ENCODE assay signal across 10 cellular contexts in genomic region chr19:35938282-35939224, GRCh38. TPM values are rescaled to one million over a fixed set of nuclear protein-coding genes. Genes with fewer than 3 reads are reported as not detected.
DNase-seq lines count a peak whose midpoint lies in the region; ATAC-seq and TF ChIP-seq lines count a peak whose summit lies in the region.
"Had no signal": no experiment of that assay in that cellular context is flagged by ENCODE, and none has a peak within 500 bp of the region (broad histone marks: within the 10 kb centered on the region; RNA-seq: fewer than 3 reads in every experiment).

No MANE protein-coding gene starts in this region.

- H3K4me1 Mint-ChIP-seq in activated CD4-positive, alpha-beta T cell treated with anti-CD3 and anti-CD28 coated beads, Interleukin-2, amount 10 ng/mL, durations not matched to agents 24 days and 14 days = peaks cover 26% of the 10 kb centered on the region
- H3K4me1 Mint-ChIP-seq in activated CD8-positive, alpha-beta T cell treated with anti-CD3 and anti-CD28 coated beads for 36 hours (ENCODE audit: low read depth) = peaks cover 22% of the 10 kb centered on the region
- H3K4me1 Mint-ChIP-seq in stimulated activated effector memory CD8-positive, alpha-beta T cell treated with anti-CD3 and anti-CD28 coated beads, Interleukin-12 subunit alpha, Interleukin-12 subunit beta, amount 100 ng/mL, for 72 hours = peaks cover 42% of the 10 kb centered on the region

- H3K4me3 ChIP-seq in right cardiac atrium (ENCODE audit: low read length) = no peak overlapping the region

- ATAC-seq in activated CD8-positive, alpha-beta T cell treated with anti-CD3 and anti-CD28 coated beads for 36 hours = no peak
- no peak for ATAC-seq in foreskin keratinocyte
- no peak for ATAC-seq in stimulated activated effector memory CD8-positive, alpha-beta T cell treated with anti-CD3 and anti-CD28 coated beads, Interleukin-12 subunit alpha, Interleukin-12 subunit beta, amount 100 ng/mL, for 72 hours
- no peak for ATAC-seq in GM21825 (IDR thresholded peaks at IDR 0.05; ENCODE audit: unreplicated experiment)
- no peak for ATAC-seq in right cardiac atrium

- H3K9me3 Mint-ChIP-seq in activated CD4-positive, alpha-beta T cell treated with anti-CD3 and anti-CD28 coated beads, Interleukin-2, amount 10 ng/mL, durations not matched to agents 24 days and 14 days = no peaks in the 10 kb centered on the region
- H3K9me3 Mint-ChIP-seq in activated CD8-positive, alpha-beta T cell treated with anti-CD3 and anti-CD28 coated beads for 36 hours = no peaks in the 10 kb centered on the region
- H3K9me3 Mint-ChIP-seq in stimulated activated effector memory CD8-positive, alpha-beta T cell treated with anti-CD3 and anti-CD28 coated beads, Interleukin-12 subunit alpha, Interleukin-12 subunit beta, amount 100 ng/mL, for 72 hours = no peaks in the 10 kb centered on the region

- no peak overlapping the region for H3K27ac Mint-ChIP-seq in activated CD4-positive, alpha-beta T cell treated with anti-CD3 and anti-CD28 coated beads, Interleukin-2, amount 10 ng/mL, durations not matched to agents 24 days and 14 days
- H3K27ac Mint-ChIP-seq in activated CD8-positive, alpha-beta T cell treated with anti-CD3 and anti-CD28 coated beads for 36 hours = peak overlapping the region; percentile 3
- peak overlapping the region; percentile 64 for H3K27ac Mint-ChIP-seq in stimulated activated effector memory CD8-positive, alpha-beta T cell treated with anti-CD3 and anti-CD28 coated beads, Interleukin-12 subunit alpha, Interleukin-12 subunit beta, amount 100 ng/mL, for 72 hours

- H3K36me3 Mint-ChIP-seq in activated CD4-positive, alpha-beta T cell treated with anti-CD3 and anti-CD28 coated beads, Interleukin-2, amount 10 ng/mL, durations not matched to agents 24 days and 14 days (ENCODE audit: low read depth) = peaks cover 12% of the 10 kb centered on the region
- no peaks in the 10 kb centered on the region for H3K36me3 Mint-ChIP-seq in activated CD8-positive, alpha-beta T cell treated with anti-CD3 and anti-CD28 coated beads for 36 hours (ENCODE audit: low read depth)
- no peaks in the 10 kb centered on the region for H3K36me3 Mint-ChIP-seq in stimulated activated effector memory CD8-positive, alpha-beta T cell treated with anti-CD3 and anti-CD28 coated beads, Interleukin-12 subunit alpha, Interleukin-12 subunit beta, amount 100 ng/mL, for 72 hours

- no peaks in the 10 kb centered on the region for H3K27me3 Mint-ChIP-seq in activated CD4-positive, alpha-beta T cell treated with anti-CD3 and anti-CD28 coated beads, Interleukin-2, amount 10 ng/mL, durations not matched to agents 24 days and 14 days
- no peaks in the 10 kb centered on the region for H3K27me3 Mint-ChIP-seq in activated CD8-positive, alpha-beta T cell treated with anti-CD3 and anti-CD28 coated beads for 36 hours

- CTCF ChIA-PET in activated CD8-positive, alpha-beta T cell treated with anti-CD3 and anti-CD28 coated beads for 36 hours (lab: Charles Lee) = no interaction called here

- peak overlapping the region; percentile 78 for H3K4me3 Mint-ChIP-seq in activated CD4-positive, alpha-beta T cell treated with anti-CD3 and anti-CD28 coated beads, Interleukin-2, amount 10 ng/mL, durations not matched to agents 24 days and 14 days
- H3K4me3 Mint-ChIP-seq in activated CD8-positive, alpha-beta T cell treated with anti-CD3 and anti-CD28 coated beads for 36 hours = peak overlapping the region; percentile 59
- peak overlapping the region; percentile 89 for H3K4me3 Mint-ChIP-seq in stimulated activated effector memory CD8-positive, alpha-beta T cell treated with anti-CD3 and anti-CD28 coated beads, Interleukin-12 subunit alpha, Interleukin-12 subunit beta, amount 100 ng/mL, for 72 hours

- H3K27me3 ChIP-seq in foreskin keratinocyte (no peaks in the 10 kb centered on the region), right cardiac atrium (ENCODE audit: control insufficient read depth, insufficient read depth) (no peaks in the 10 kb centered on the region)

- no peaks in the 10 kb centered on the region for H3K9me3 ChIP-seq in right cardiac atrium (ENCODE audit: control insufficient read depth, low read length)

- POLR2A ChIA-PET in activated CD8-positive, alpha-beta T cell treated with anti-CD3 and anti-CD28 coated beads for 36 hours (lab: Charles Lee) = no interaction called here

- 80% methylated on average over 13 of the region's 13 CpGs for WGBS in right cardiac atrium

- no peak for DNase-seq in activated CD4-positive, alpha-beta T cell treated with anti-CD3 and anti-CD28 coated beads, Interleukin-2, amount 10 ng/mL, durations not matched to agents 24 days and 14 days
- DNase-seq in activated CD4-positive, alpha-beta T cell treated with anti-CD3 and anti-CD28 coated beads for 48 hours = no peak
- DNase-seq in activated CD8-positive, alpha-beta T cell treated with anti-CD3 and anti-CD28 coated beads for 36 hours = no peak
- DNase-seq in foreskin keratinocyte = no peak
- DNase-seq in stimulated activated effector memory CD8-positive, alpha-beta T cell treated with anti-CD3 and anti-CD28 coated beads, Interleukin-12 subunit alpha, Interleukin-12 subunit beta, amount 100 ng/mL, for 72 hours (ENCODE audit: low spot score in 2 of 2) = no peak
- DNase-seq in epidermal melanocyte (ENCODE audit: insufficient read length, low spot score) = no peak
- DNase-seq in right cardiac atrium = no peak
- DNase-seq: activated CD8-positive, alpha-beta memory T cell treated with anti-CD3 and anti-CD28 coated beads, Interleukin-2, amount 50 U/mL, for 4 hours; Kasumi-1 had no signal

- H3K4me1 ChIP-seq in foreskin keratinocyte (no peaks in the 10 kb centered on the region), right cardiac atrium (ENCODE audit: control insufficient read depth, insufficient read depth, low read length) (peaks cover 18% of the 10 kb centered on the region)

- H3K27ac ChIP-seq in foreskin keratinocyte (no peak overlapping the region), right cardiac atrium (ENCODE audit: low read length) (no peak overlapping the region)

- no peak for TF ChIP-seq CTCF in activated CD8-positive, alpha-beta T cell treated with anti-CD3 and anti-CD28 coated beads for 36 hours (IDR thresholded peaks at IDR 0.05)
- TF ChIP-seq CTCF in foreskin keratinocyte (conservative IDR thresholded peaks at IDR 0.05) = peak; percentile 29

- intact Hi-C loops in activated CD4-positive, alpha-beta T cell treated with anti-CD3 and anti-CD28 coated beads, Interleukin-2, amount 10 ng/mL, durations not matched to agents 24 days and 14 days (cut with micrococcal nuclease) = no loop called here
- intact Hi-C loops in activated CD8-positive, alpha-beta T cell treated with anti-CD3 and anti-CD28 coated beads for 36 hours (cut with micrococcal nuclease) = loop anchor here (10.0 kb wide), 1 partner anchor 224 kb away; the partner anchor contains the start of gene KMT2B
- intact Hi-C loops in right cardiac atrium (cut with DNase I) = loop anchor here in 3 of 4 donors (10.0 kb wide), 3 partner anchors 54 to 244 kb away; partner anchors contain the start of genes HSPB6 (in 1 of the 3) and PROSER3 (in 1 of the 3)

RNA-seq across cellular contexts. Expression of gene LRFN3, which starts 2.4 kb away (rescaled TPM):
- total RNA-seq in activated CD4-positive, alpha-beta T cell treated with anti-CD3 and anti-CD28 coated beads, Interleukin-2, amount 10 ng/mL, durations not matched to agents 24 days and 14 days = 11.0 and 11.6 TPM in 2 replicates
- 1 to 10 TPM; 4.8 to 6.6 TPM for total RNA-seq in activated CD8-positive, alpha-beta T cell treated with anti-CD3 and anti-CD28 coated beads for 36 hours
- total RNA-seq in foreskin keratinocyte (9.9 and 10.8 TPM in 2 replicates), right cardiac atrium (10 to 100 TPM in 1 of 4 donors, 1 to 10 TPM in 3; 8.2 to 10.8 (median 9.0) TPM)
- polyA plus RNA-seq in foreskin keratinocyte (12.3 and 12.5 TPM in 2 replicates), right cardiac atrium (8.4 TPM)

RNA-seq across cellular contexts. Expression of gene TYROBP, which starts 30.5 kb away (rescaled TPM):
- total RNA-seq in activated CD4-positive, alpha-beta T cell treated with anti-CD3 and anti-CD28 coated beads, Interleukin-2, amount 10 ng/mL, durations not matched to agents 24 days and 14 days = not detected in 2 replicates
- total RNA-seq in activated CD8-positive, alpha-beta T cell treated with anti-CD3 and anti-CD28 coated beads for 36 hours = 1 to 10 TPM in 1 of 2 experiments, under 1 TPM in 1; 0.81 to 1.5 TPM
- total RNA-seq in foreskin keratinocyte = not detected in 2 replicates
- not detected in 2 replicates for polyA plus RNA-seq in foreskin keratinocyte
- total RNA-seq in right cardiac atrium = 10 to 100 TPM; 37.2 to 52.6 (median 43.3) TPM
- 36.7 TPM for polyA plus RNA-seq in right cardiac atrium

RNA-seq across cellular contexts. Expression of gene HCST, which starts 36.2 kb away (rescaled TPM):
- 46.1 and 48.4 TPM in 2 replicates for total RNA-seq in activated CD4-positive, alpha-beta T cell treated with anti-CD3 and anti-CD28 coated beads, Interleukin-2, amount 10 ng/mL, durations not matched to agents 24 days and 14 days
- 10 to 100 TPM; 57.1 to 72.0 TPM for total RNA-seq in activated CD8-positive, alpha-beta T cell treated with anti-CD3 and anti-CD28 coated beads for 36 hours
- total RNA-seq in foreskin keratinocyte (0.21 and 0.34 TPM in 2 replicates), right cardiac atrium (1 to 10 TPM; 2.3 to 4.4 (median 2.7) TPM)
- polyA plus RNA-seq in foreskin keratinocyte (0.19 and 0.28 TPM in 2 replicates), right cardiac atrium (2.6 TPM)

RNA-seq across cellular contexts. Expression of gene NFKBID, which starts 38.2 kb away (rescaled TPM):
- 146 and 150 TPM in 2 replicates for total RNA-seq in activated CD4-positive, alpha-beta T cell treated with anti-CD3 and anti-CD28 coated beads, Interleukin-2, amount 10 ng/mL, durations not matched to agents 24 days and 14 days
- total RNA-seq in activated CD8-positive, alpha-beta T cell treated with anti-CD3 and anti-CD28 coated beads for 36 hours = 10 to 100 TPM; 80.8 to 81.2 TPM
- total RNA-seq in foreskin keratinocyte = 5.9 and 6.0 TPM in 2 replicates
- 4.9 and 6.6 TPM in 2 replicates for polyA plus RNA-seq in foreskin keratinocyte
- total RNA-seq in right cardiac atrium = 10 to 100 TPM in 1 of 4 donors, 1 to 10 TPM in 3; 4.4 to 10.7 (median 6.3) TPM
- 6.4 TPM for polyA plus RNA-seq in right cardiac atrium

RNA-seq across cellular contexts. Expression of gene SDHAF1, which starts 56.4 kb away (rescaled TPM):
- total RNA-seq in activated CD4-positive, alpha-beta T cell treated with anti-CD3 and anti-CD28 coated beads, Interleukin-2, amount 10 ng/mL, durations not matched to agents 24 days and 14 days = 21.4 and 23.1 TPM in 2 replicates
- 10 to 100 TPM; 22.8 to 24.7 TPM for total RNA-seq in activated CD8-positive, alpha-beta T cell treated with anti-CD3 and anti-CD28 coated beads for 36 hours
- total RNA-seq in foreskin keratinocyte (9.2 and 11.5 TPM in 2 replicates), right cardiac atrium (10 to 100 TPM; 10.9 to 14.9 (median 13.3) TPM)
- polyA plus RNA-seq in foreskin keratinocyte (14.0 and 14.9 TPM in 2 replicates), right cardiac atrium (11.2 TPM)

Comparison
In these comparisons a context has a peak if more than half of its experiments do, and no peak if none do; other contexts are left out.
1. RNA of gene TYROBP, which starts 30.5 kb away (total RNA-seq): 37.2 to 52.6 TPM in right cardiac atrium; 0.81 to 1.5 TPM in activated CD8-positive, alpha-beta T cell treated with anti-CD3 and anti-CD28 coated beads for 36 hours, not detected in activated CD4-positive, alpha-beta T cell treated with anti-CD3 and anti-CD28 coated beads, Interleukin-2, amount 10 ng/mL, durations not matched to agents 24 days and 14 days and not detected in foreskin keratinocyte; every median in the first group is over 10 times any median in the second.
2. Peak in every context shown above with its lines, with median percentiles within 50 percentile points of each other: H3K4me3 Mint-ChIP-seq.